3 cellular contexts compared by ENCODE assay signal in the genomic region with DNA sequence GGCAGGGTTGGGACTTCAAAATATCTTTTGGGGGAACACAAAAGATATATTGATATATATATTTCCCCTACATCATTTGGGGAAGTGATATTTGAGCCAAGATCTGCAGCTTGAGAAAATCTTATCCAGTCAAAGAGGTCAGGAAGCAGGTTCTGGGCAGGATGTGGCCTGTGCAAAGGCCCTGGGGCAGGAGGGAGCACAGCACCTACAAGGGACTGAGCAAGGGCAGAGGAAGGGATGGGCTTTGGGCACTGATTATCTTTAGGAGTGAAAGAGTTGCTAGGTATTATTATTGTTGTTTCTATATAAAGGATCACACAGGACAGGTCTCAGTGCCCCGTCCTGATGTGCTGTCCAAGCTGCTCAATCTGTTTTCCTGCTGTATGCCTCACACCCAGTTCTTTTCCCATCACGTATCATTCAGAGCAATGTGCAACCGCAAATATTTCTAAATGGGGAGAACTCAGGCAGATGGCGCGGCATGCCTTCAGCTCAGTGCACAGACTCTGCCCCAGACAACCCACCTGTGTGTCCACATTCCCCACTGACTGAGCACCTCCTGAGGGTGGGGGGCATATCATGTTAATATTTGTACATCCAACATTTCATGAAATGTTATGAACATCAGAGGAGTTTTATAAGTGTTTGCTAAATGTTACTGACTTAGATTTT.
A peak's percentile ranks its signal among the peaks of the same experiment; 100 is the strongest.
TF ChIP-seq lines count a peak whose summit lies in the region.

No MANE protein-coding gene starts in this region.

TF ChIP-seq in HEK293, 187 proteins besides CTCF, POLR2A, EP300 and RAD21:
- TF ChIP-seq, protein P1, sequence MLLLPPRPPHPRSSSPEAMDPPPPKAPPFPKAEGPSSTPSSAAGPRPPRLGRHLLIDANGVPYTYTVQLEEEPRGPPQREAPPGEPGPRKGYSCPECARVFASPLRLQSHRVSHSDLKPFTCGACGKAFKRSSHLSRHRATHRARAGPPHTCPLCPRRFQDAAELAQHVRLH (tag by site-specific recombination; IDR thresholded peaks at IDR 0.05): 0 out of 2 replicates have a peak, but pooled peaks have one; percentile 13
- TF ChIP-seq ZNF48 (tag by site-specific recombination; IDR thresholded peaks at IDR 0.05) (no peak), ZNF140 (tag by site-specific recombination; IDR thresholded peaks at IDR 0.05) (no peak), ZNF626 (tag by site-specific recombination; IDR thresholded peaks at IDR 0.05) (no peak), ZNF10 (tag by site-specific recombination; IDR thresholded peaks at IDR 0.05) (no peak), MZF1 (tag by site-specific recombination; IDR thresholded peaks at IDR 0.05; ENCODE audit: borderline replicate concordance) (peak; percentile 26; the same call in 1 of the 2 replicates), ZNF623 (tag by site-specific recombination; IDR thresholded peaks at IDR 0.05) (peak; percentile 98), GLI2 (tag by site-specific recombination; IDR thresholded peaks at IDR 0.05; ENCODE audit: borderline replicate concordance, low read depth) (no peak), ZNF76 (tag by site-specific recombination; IDR thresholded peaks at IDR 0.05; ENCODE audit: borderline replicate concordance, low read depth) (no peak), ZNF391 (tag by site-specific recombination; IDR thresholded peaks at IDR 0.05; ENCODE audit: borderline replicate concordance, low read depth) (no peak), ZNF558 (tag by site-specific recombination; IDR thresholded peaks at IDR 0.05) (no peak), ZNF174 (tag by site-specific recombination; IDR thresholded peaks at IDR 0.05) (no peak)
- TF ChIP-seq, protein P2, sequence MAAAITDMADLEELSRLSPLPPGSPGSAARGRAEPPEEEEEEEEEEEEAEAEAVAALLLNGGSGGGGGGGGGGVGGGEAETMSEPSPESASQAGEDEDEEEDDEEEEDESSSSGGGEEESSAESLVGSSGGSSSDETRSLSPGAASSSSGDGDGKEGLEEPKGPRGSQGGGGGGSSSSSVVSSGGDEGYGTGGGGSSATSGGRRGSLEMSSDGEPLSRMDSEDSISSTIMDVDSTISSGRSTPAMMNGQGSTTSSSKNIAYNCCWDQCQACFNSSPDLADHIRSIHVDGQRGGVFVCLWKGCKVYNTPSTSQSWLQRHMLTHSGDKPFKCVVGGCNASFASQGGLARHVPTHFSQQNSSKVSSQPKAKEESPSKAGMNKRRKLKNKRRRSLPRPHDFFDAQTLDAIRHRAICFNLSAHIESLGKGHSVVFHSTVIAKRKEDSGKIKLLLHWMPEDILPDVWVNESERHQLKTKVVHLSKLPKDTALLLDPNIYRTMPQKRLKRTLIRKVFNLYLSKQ (tag by site-specific recombination; IDR thresholded peaks at IDR 0.05; ENCODE audit: borderline replicate concordance): no peak
- TF ChIP-seq, protein P3, sequence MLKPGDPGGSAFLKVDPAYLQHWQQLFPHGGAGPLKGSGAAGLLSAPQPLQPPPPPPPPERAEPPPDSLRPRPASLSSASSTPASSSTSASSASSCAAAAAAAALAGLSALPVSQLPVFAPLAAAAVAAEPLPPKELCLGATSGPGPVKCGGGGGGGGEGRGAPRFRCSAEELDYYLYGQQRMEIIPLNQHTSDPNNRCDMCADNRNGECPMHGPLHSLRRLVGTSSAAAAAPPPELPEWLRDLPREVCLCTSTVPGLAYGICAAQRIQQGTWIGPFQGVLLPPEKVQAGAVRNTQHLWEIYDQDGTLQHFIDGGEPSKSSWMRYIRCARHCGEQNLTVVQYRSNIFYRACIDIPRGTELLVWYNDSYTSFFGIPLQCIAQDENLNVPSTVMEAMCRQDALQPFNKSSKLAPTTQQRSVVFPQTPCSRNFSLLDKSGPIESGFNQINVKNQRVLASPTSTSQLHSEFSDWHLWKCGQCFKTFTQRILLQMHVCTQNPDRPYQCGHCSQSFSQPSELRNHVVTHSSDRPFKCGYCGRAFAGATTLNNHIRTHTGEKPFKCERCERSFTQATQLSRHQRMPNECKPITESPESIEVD (tag by site-specific recombination; IDR thresholded peaks at IDR 0.05): no peak
TF ChIP-seq in HEK293: peak in this region for 3.

TF ChIP-seq in K562, 482 proteins besides CTCF, POLR2A, EP300 and RAD21 (continues in another document):
- TF ChIP-seq, protein P4, sequence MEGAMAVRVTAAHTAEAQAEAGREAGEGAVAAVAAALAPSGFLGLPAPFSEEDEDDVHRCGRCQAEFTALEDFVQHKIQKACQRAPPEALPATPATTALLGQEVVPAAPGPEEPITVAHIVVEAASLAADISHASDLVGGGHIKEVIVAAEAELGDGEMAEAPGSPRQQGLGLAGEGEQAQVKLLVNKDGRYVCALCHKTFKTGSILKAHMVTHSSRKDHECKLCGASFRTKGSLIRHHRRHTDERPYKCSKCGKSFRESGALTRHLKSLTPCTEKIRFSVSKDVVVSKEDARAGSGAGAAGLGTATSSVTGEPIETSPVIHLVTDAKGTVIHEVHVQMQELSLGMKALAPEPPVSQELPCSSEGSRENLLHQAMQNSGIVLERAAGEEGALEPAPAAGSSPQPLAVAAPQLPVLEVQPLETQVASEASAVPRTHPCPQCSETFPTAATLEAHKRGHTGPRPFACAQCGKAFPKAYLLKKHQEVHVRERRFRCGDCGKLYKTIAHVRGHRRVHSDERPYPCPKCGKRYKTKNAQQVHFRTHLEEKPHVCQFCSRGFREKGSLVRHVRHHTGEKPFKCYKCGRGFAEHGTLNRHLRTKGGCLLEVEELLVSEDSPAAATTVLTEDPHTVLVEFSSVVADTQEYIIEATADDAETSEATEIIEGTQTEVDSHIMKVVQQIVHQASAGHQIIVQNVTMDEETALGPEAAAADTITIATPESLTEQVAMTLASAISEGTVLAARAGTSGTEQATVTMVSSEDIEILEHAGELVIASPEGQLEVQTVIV (CRISPR knock-in tag; IDR thresholded peaks at IDR 0.05; ENCODE audit: borderline replicate concordance): no peak
- TF ChIP-seq ZNF780A (CRISPR knock-in tag; IDR thresholded peaks at IDR 0.05): no peak
- no peak for TF ChIP-seq CCAR2 (IDR thresholded peaks at IDR 0.05; ENCODE audit: low read depth, low read length)
- TF ChIP-seq RBFOX2 (IDR thresholded peaks at IDR 0.05; ENCODE audit: low read depth, low read length): no peak
- TF ChIP-seq SMARCB1 (IDR thresholded peaks at IDR 0.05; ENCODE audit: insufficient read length, low read depth): no peak
- no peak for TF ChIP-seq HDGF (IDR thresholded peaks at IDR 0.05)
- no peak for TF ChIP-seq TEAD4 (IDR thresholded peaks at IDR 0.05; ENCODE audit: low read length)
- no peak for TF ChIP-seq TEAD4 (CRISPR knock-in tag; IDR thresholded peaks at IDR 0.05; ENCODE audit: borderline replicate concordance)
- no peak for TF ChIP-seq ZNF311 (CRISPR knock-in tag; IDR thresholded peaks at IDR 0.05)
- peak; percentile 51; the same call in 1 of the 2 replicates for TF ChIP-seq BCOR (IDR thresholded peaks at IDR 0.05)
- TF ChIP-seq ZNF274 (IDR thresholded peaks at IDR 0.05; ENCODE audit: borderline replicate concordance, low read depth, low read length): no peak
- no peak for TF ChIP-seq HSF4 (CRISPR knock-in tag; IDR thresholded peaks at IDR 0.05; ENCODE audit: borderline replicate concordance)
- TF ChIP-seq IRF2 (CRISPR knock-in tag; IDR thresholded peaks at IDR 0.05): no peak
- no peak for TF ChIP-seq CXXC5 (CRISPR knock-in tag; IDR thresholded peaks at IDR 0.05)
- TF ChIP-seq, protein P5, sequence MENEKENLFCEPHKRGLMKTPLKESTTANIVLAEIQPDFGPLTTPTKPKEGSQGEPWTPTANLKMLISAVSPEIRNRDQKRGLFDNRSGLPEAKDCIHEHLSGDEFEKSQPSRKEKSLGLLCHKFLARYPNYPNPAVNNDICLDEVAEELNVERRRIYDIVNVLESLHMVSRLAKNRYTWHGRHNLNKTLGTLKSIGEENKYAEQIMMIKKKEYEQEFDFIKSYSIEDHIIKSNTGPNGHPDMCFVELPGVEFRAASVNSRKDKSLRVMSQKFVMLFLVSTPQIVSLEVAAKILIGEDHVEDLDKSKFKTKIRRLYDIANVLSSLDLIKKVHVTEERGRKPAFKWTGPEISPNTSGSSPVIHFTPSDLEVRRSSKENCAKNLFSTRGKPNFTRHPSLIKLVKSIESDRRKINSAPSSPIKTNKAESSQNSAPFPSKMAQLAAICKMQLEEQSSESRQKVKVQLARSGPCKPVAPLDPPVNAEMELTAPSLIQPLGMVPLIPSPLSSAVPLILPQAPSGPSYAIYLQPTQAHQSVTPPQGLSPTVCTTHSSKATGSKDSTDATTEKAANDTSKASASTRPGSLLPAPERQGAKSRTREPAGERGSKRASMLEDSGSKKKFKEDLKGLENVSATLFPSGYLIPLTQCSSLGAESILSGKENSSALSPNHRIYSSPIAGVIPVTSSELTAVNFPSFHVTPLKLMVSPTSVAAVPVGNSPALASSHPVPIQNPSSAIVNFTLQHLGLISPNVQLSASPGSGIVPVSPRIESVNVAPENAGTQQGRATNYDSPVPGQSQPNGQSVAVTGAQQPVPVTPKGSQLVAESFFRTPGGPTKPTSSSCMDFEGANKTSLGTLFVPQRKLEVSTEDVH (IDR thresholded peaks at IDR 0.05; ENCODE audit: low read depth, partially characterized antibody): no peak
- TF ChIP-seq CBX1 (IDR thresholded peaks at IDR 0.05; ENCODE audit: low read depth): peak; percentile 43; the same call in 1 of the 2 replicates
- TF ChIP-seq BACH1 (tag; IDR thresholded peaks at IDR 0.05): no peak
- TF ChIP-seq NONO (IDR thresholded peaks at IDR 0.05; ENCODE audit: low read depth in 2 of 2, low read length in 1 of 2): no peak
- peak; percentile 45 for TF ChIP-seq ETV1 (tag; conservative IDR thresholded peaks at IDR 0.05; ENCODE audit: low read depth)
- no peak for TF ChIP-seq ESRRB (CRISPR knock-in tag; IDR thresholded peaks at IDR 0.05; ENCODE audit: borderline replicate concordance)
- TF ChIP-seq GATA2 (CRISPR knock-in tag; IDR thresholded peaks at IDR 0.05): no peak
- TF ChIP-seq ZNF143 (CRISPR knock-in tag; IDR thresholded peaks at IDR 0.05): no peak
- no peak for TF ChIP-seq FOXM1 (IDR thresholded peaks at IDR 0.05; ENCODE audit: low read depth)
- TF ChIP-seq FOXM1 (CRISPR knock-in tag; IDR thresholded peaks at IDR 0.05; ENCODE audit: low read depth): no peak
- TF ChIP-seq RBM34 (IDR thresholded peaks at IDR 0.05; ENCODE audit: borderline replicate concordance, insufficient read depth, low read length): no peak

TF ChIP-seq in HepG2, 621 proteins besides CTCF, POLR2A, EP300 and RAD21:
- no peak for TF ChIP-seq KDM1A (CRISPR knock-in tag; IDR thresholded peaks at IDR 0.05)
- no peak for TF ChIP-seq HES4 (CRISPR knock-in tag; IDR thresholded peaks at IDR 0.05; ENCODE audit: borderline replicate concordance)
- no peak for TF ChIP-seq ZNF441 (CRISPR knock-in tag; IDR thresholded peaks at IDR 0.05; ENCODE audit: borderline replicate concordance)
- TF ChIP-seq GABPA (IDR thresholded peaks at IDR 0.05; ENCODE audit: low read depth, low read length): no peak
- no peak for TF ChIP-seq GABPA (CRISPR knock-in tag; IDR thresholded peaks at IDR 0.05; ENCODE audit: low read depth)
- TF ChIP-seq ZFY (CRISPR knock-in tag; IDR thresholded peaks at IDR 0.05): no peak
- TF ChIP-seq ZSCAN29 (CRISPR knock-in tag; conservative IDR thresholded peaks at IDR 0.05): no peak
- TF ChIP-seq SP1 (IDR thresholded peaks at IDR 0.05): no peak
- no peak for TF ChIP-seq SP1 (CRISPR knock-in tag; IDR thresholded peaks at IDR 0.05)
- no peak for TF ChIP-seq CENPX (CRISPR knock-in tag; IDR thresholded peaks at IDR 0.05)
- no peak for TF ChIP-seq ZNF670 (CRISPR knock-in tag; IDR thresholded peaks at IDR 0.05; ENCODE audit: borderline replicate concordance)
- TF ChIP-seq, protein P6, sequence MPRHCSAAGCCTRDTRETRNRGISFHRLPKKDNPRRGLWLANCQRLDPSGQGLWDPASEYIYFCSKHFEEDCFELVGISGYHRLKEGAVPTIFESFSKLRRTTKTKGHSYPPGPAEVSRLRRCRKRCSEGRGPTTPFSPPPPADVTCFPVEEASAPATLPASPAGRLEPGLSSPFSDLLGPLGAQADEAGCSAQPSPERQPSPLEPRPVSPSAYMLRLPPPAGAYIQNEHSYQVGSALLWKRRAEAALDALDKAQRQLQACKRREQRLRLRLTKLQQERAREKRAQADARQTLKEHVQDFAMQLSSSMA (CRISPR knock-in tag; IDR thresholded peaks at IDR 0.05): no peak
- TF ChIP-seq SRSF9 (IDR thresholded peaks at IDR 0.05; ENCODE audit: borderline replicate concordance, insufficient read depth, low read depth, low read length, poor library complexity, severe bottlenecking): no peak
- TF ChIP-seq, protein P7, sequence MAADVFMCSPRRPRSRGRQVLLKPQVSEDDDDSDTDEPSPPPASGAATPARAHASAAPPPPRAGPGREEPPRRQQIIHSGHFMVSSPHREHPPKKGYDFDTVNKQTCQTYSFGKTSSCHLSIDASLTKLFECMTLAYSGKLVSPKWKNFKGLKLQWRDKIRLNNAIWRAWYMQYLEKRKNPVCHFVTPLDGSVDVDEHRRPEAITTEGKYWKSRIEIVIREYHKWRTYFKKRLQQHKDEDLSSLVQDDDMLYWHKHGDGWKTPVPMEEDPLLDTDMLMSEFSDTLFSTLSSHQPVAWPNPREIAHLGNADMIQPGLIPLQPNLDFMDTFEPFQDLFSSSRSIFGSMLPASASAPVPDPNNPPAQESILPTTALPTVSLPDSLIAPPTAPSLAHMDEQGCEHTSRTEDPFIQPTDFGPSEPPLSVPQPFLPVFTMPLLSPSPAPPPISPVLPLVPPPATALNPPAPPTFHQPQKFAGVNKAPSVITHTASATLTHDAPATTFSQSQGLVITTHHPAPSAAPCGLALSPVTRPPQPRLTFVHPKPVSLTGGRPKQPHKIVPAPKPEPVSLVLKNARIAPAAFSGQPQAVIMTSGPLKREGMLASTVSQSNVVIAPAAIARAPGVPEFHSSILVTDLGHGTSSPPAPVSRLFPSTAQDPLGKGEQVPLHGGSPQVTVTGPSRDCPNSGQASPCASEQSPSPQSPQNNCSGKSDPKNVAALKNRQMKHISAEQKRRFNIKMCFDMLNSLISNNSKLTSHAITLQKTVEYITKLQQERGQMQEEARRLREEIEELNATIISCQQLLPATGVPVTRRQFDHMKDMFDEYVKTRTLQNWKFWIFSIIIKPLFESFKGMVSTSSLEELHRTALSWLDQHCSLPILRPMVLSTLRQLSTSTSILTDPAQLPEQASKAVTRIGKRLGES (CRISPR knock-in tag; IDR thresholded peaks at IDR 0.05; ENCODE audit: borderline replicate concordance): no peak
- TF ChIP-seq SOX6 (IDR thresholded peaks at IDR 0.05): no peak
- no peak for TF ChIP-seq SOX6 (CRISPR knock-in tag; IDR thresholded peaks at IDR 0.05)
- no peak for TF ChIP-seq NFYB (CRISPR knock-in tag; IDR thresholded peaks at IDR 0.05)
- TF ChIP-seq, protein P8, sequence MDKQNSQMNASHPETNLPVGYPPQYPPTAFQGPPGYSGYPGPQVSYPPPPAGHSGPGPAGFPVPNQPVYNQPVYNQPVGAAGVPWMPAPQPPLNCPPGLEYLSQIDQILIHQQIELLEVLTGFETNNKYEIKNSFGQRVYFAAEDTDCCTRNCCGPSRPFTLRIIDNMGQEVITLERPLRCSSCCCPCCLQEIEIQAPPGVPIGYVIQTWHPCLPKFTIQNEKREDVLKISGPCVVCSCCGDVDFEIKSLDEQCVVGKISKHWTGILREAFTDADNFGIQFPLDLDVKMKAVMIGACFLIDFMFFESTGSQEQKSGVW (CRISPR knock-in tag; IDR thresholded peaks at IDR 0.05; ENCODE audit: borderline replicate concordance): no peak
- TF ChIP-seq REL (CRISPR knock-in tag; conservative IDR thresholded peaks at IDR 0.05): no peak
- TF ChIP-seq HOXA9 (CRISPR knock-in tag; IDR thresholded peaks at IDR 0.05; ENCODE audit: borderline replicate concordance): no peak
- TF ChIP-seq HMG20A (CRISPR knock-in tag; IDR thresholded peaks at IDR 0.05; ENCODE audit: borderline replicate concordance): no peak
